ENCODE assay signal across 8 cellular contexts in the genomic region with DNA sequence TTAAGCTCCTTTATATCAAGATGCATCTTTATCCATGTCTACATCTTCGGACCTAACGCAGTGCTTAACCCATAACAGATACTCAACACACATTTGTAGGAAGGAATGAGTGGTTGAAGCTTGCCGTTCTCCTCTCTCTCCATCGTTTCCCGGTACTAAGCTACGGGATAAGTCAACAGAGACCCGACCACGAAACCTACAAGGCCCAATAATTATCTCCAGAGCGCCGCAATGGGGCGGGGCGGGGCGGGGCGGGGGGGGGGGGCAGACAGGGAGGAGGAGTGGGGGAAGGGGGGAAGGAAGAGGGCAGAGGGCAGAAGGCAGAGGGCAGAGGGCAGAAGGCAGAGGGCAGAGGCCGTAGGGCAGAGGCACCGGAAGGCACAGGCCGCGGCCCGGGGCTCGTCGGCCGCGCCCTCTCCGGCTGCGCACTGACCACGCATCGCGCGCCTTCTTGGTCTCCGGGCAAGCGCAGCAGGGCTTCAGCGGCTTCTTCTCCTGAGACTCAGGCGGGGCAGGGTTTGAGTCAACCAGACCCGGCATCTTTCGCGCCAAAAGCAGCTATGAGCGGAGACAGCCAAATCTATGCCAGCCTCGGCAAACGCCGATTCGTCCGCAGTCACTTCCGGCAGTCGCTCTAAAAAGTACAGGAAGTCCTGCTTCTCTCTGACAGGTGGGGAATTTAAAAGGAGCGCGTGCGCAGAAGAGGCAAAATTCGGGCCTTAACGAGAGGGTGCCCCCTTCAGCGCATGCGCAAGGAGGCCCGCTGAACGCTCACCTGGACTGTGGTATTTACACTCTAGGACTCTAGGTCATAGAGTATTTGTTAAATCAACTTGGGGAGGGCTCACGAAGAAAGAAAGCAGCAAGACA. TPM values are rescaled to one million over a fixed set of nuclear protein-coding genes. Genes with fewer than 3 reads are reported as not detected.
DNase-seq lines count a peak whose midpoint lies in the region; ATAC-seq and TF ChIP-seq lines count a peak whose summit lies in the region.

A gene with protein sequence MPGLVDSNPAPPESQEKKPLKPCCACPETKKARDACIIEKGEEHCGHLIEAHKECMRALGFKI (minus strand): TSS at position 636 of the 870 bp plus-strand sequence. CDS start 96 bp downstream, at position 540.

- H3K4me2 ChIP-seq in OCI-LY1 (ENCODE audit: low read length): peak within 1 kb of the TSS; percentile 91

- peaks cover 32% of the 10 kb centered on the region for H3K36me3 ChIP-seq in HUES64 (ENCODE audit: insufficient read depth, low read length)
- H3K36me3 ChIP-seq in OCI-LY1 (ENCODE audit: insufficient read depth, low read length): peaks cover 31% of the 10 kb centered on the region

- H4K20me1 ChIP-seq in OCI-LY1 (ENCODE audit: insufficient read depth, low read length): no peaks in the 10 kb centered on the region

- H3K9me3 ChIP-seq in HUES64 (ENCODE audit: insufficient read depth, low read depth, low read length): no peaks in the 10 kb centered on the region
- H3K9me3 ChIP-seq in OCI-LY1 (ENCODE audit: low read length): no peaks in the 10 kb centered on the region

- ATAC-seq in GM21447 (IDR thresholded peaks at IDR 0.05; ENCODE audit: unreplicated experiment): peak; percentile 88

- under 1% methylated on average over 46 of the region's 54 CpGs for WGBS in HUES64

- H3K27me3 ChIP-seq in HUES64 (ENCODE audit: insufficient read depth, low read length) (no peaks in the 10 kb centered on the region), OCI-LY1 (ENCODE audit: insufficient read depth, low read length) (no peaks in the 10 kb centered on the region)

- TF ChIP-seq CTCF in OCI-LY1 (IDR thresholded peaks at IDR 0.05; ENCODE audit: low read length): no peak
- TF ChIP-seq CTCF in endothelial cell (IDR thresholded peaks at IDR 0.05; ENCODE audit: unreplicated experiment): no peak
- no peak for TF ChIP-seq CTCF in mesothelial cell of epicardium (IDR thresholded peaks at IDR 0.05; ENCODE audit: unreplicated experiment)

- H3F3A ChIP-seq in OCI-LY1 (ENCODE audit: insufficient read depth, low read length): no peaks in the 10 kb centered on the region

- H3K4me1 Mint-ChIP-seq in endothelial cell (ENCODE audit: unreplicated experiment): peaks cover 18% of the 10 kb centered on the region
- H3K4me1 Mint-ChIP-seq in mesothelial cell of epicardium: peaks cover 28% of the 10 kb centered on the region

- H3K9me3 Mint-ChIP-seq in endothelial cell (ENCODE audit: unreplicated experiment): no peaks in the 10 kb centered on the region
- H3K9me3 Mint-ChIP-seq in mesothelial cell of epicardium: no peaks in the 10 kb centered on the region

- H3K9ac ChIP-seq in HUES64 (ENCODE audit: low read depth, low read length): peak within 1 kb of the TSS; percentile 76
- H3K9ac ChIP-seq in OCI-LY1 (ENCODE audit: low read length): peak within 1 kb of the TSS; percentile 93

- in situ Hi-C loops in Caki2 (cut with HindIII; ENCODE audit: low pct_unique_long_range_greater_than_20kb, low sequenced_read_pairs): no loop called here

- H3K79me2 ChIP-seq in OCI-LY1 (ENCODE audit: insufficient read depth, low read length): peaks cover 14% of the 10 kb centered on the region; the same call in 1 of the 2 replicates

- DNase-seq in Caki2 (ENCODE audit: low read depth): peak; percentile 91
- DNase-seq in activated CD8-positive, alpha-beta memory T cell treated with anti-CD3 and anti-CD28 coated beads, Interleukin-2, amount 50 U/mL, for 4 hours: peak; percentile 93
- DNase-seq in endothelial cell (ENCODE audit: low spot score): peak; percentile 81
- peak; percentile 85 to 94 for DNase-seq in mesothelial cell of epicardium (ENCODE audit: low spot score in 2 of 2, unreplicated experiment in 2 of 2)
- peak; percentile 90 to 93 for DNase-seq in stimulated activated CD8-positive, alpha-beta memory T cell treated with anti-CD3 and anti-CD28 coated beads, Interleukin-15, amount 100 ng/mL, for 48 hours (ENCODE audit: low read depth in 2 of 2)

- H3K27ac Mint-ChIP-seq in endothelial cell (ENCODE audit: unreplicated experiment): peak within 1 kb of the TSS; percentile 97
- peak within 1 kb of the TSS; percentile 91 for H3K27ac Mint-ChIP-seq in mesothelial cell of epicardium

- H3K27me3 Mint-ChIP-seq in endothelial cell (ENCODE audit: unreplicated experiment) (no peaks in the 10 kb centered on the region), mesothelial cell of epicardium (ENCODE audit: low read depth) (no peaks in the 10 kb centered on the region)

- H3K4me1 ChIP-seq in HUES64 (ENCODE audit: insufficient read depth, low read length) (peaks cover 11% of the 10 kb centered on the region), OCI-LY1 (ENCODE audit: insufficient read depth, low read length, severe bottlenecking) (peaks cover 18% of the 10 kb centered on the region)

- H2AFZ ChIP-seq in OCI-LY1 (ENCODE audit: low read length): peak within 1 kb of the TSS; percentile 95

- H3K9me2 ChIP-seq in OCI-LY1 (ENCODE audit: low read depth, low read length): no peaks in the 10 kb centered on the region

- H3K4me3 ChIP-seq in HUES64 (ENCODE audit: low read length) (peak within 1 kb of the TSS; percentile 84), OCI-LY1 (ENCODE audit: low read depth, low read length, poor library complexity, severe bottlenecking) (peak within 1 kb of the TSS; percentile 84)

- peak within 1 kb of the TSS; percentile 95 for H3K4me3 Mint-ChIP-seq in endothelial cell (ENCODE audit: unreplicated experiment)
- H3K4me3 Mint-ChIP-seq in mesothelial cell of epicardium: peak within 1 kb of the TSS; percentile 79

- peak within 1 kb of the TSS; percentile 87 for H3K27ac ChIP-seq in HUES64 (ENCODE audit: low read depth, low read length)
- H3K27ac ChIP-seq in OCI-LY1 (ENCODE audit: low read depth, low read length, poor library complexity, severe bottlenecking): peak within 1 kb of the TSS; percentile 76

- peaks cover 9% of the 10 kb centered on the region for H3K36me3 Mint-ChIP-seq in endothelial cell (ENCODE audit: low read depth, unreplicated experiment)
- H3K36me3 Mint-ChIP-seq in mesothelial cell of epicardium: peaks cover 13% of the 10 kb centered on the region

RNA-seq across cellular contexts. Expression of the gene that starts here (rescaled TPM):
- total RNA-seq in Caki2 (2014; rRNA removed; shearing (Covaris generic); ENCODE audit: low replicate concordance): 8.6 and 22.3 TPM in 2 replicates
- 53.9 TPM for polyA plus RNA-seq in HUES64 (2013, experiment 1 of 2)
- 71.1 TPM for polyA plus RNA-seq in HUES64 (2013, experiment 2 of 2)
- total RNA-seq in endothelial cell (ENCODE audit: unreplicated experiment) (16.9 TPM), mesothelial cell of epicardium (16.0 to 18.1 TPM (median 17.3 TPM) in 3 replicates)

Comparison
In these comparisons a context has a peak if more than half of its experiments do, and no peak if none do; other contexts are left out.
1. Peak in every context shown above with its lines: DNase-seq, ATAC-seq, H3K4me3 ChIP-seq and H3K27ac ChIP-seq.